ENCODE assay signal across 1 cellular context in the genomic region with DNA sequence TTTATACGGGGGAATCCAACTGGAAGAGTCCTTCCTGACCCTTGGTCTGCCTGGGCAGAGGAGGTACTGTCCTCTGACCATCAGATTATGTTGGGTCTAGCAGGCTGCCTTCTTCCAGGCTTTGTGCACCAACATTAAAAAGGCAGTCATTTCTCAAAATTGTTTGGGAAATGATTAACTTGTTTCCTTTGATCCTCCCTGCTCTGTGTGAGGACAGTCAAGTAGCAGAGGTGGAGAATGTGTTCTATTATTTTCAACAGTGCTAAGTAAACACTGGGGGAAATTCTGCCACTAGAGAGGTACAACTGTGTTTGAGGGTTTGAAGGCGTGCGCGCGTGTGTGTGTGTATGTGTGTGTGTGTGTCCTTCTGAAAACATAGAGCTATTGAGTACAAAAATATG.
TF ChIP-seq lines count a peak whose summit lies in the region.

No MANE protein-coding gene starts in this region.

TF ChIP-seq in HepG2, 621 proteins besides CTCF, POLR2A, EP300 and RAD21 (continued from another document and continues in another):
- TF ChIP-seq RFX1 (IDR thresholded peaks at IDR 0.05): no peak
- TF ChIP-seq ATF4 (CRISPR knock-in tag; IDR thresholded peaks at IDR 0.05): peak in 1 of 2 experiments; percentile 42; a peak in 1 of 4 replicates
- TF ChIP-seq SETDB1 (CRISPR knock-in tag; IDR thresholded peaks at IDR 0.05; ENCODE audit: borderline replicate concordance): no peak
- peak; percentile 38; the same call in 1 of the 2 replicates for TF ChIP-seq ZNF788 (CRISPR knock-in tag; IDR thresholded peaks at IDR 0.05; ENCODE audit: borderline replicate concordance)
- TF ChIP-seq TBL1XR1 (IDR thresholded peaks at IDR 0.05; ENCODE audit: borderline replicate concordance, low read length, partially characterized antibody): peak; percentile 77
- TF ChIP-seq, protein P1, sequence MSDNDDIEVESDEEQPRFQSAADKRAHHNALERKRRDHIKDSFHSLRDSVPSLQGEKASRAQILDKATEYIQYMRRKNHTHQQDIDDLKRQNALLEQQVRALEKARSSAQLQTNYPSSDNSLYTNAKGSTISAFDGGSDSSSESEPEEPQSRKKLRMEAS (IDR thresholded peaks at IDR 0.05): peak; percentile 79
- TF ChIP-seq SP4 (CRISPR knock-in tag; IDR thresholded peaks at IDR 0.05): no peak
- peak; percentile 84 for TF ChIP-seq FOSL2 (CRISPR knock-in tag; IDR thresholded peaks at IDR 0.05)
- TF ChIP-seq ONECUT2 (CRISPR knock-in tag; IDR thresholded peaks at IDR 0.05): 0 out of 2 replicates have a peak, but pooled peaks have one; percentile 60
- TF ChIP-seq, protein P2, sequence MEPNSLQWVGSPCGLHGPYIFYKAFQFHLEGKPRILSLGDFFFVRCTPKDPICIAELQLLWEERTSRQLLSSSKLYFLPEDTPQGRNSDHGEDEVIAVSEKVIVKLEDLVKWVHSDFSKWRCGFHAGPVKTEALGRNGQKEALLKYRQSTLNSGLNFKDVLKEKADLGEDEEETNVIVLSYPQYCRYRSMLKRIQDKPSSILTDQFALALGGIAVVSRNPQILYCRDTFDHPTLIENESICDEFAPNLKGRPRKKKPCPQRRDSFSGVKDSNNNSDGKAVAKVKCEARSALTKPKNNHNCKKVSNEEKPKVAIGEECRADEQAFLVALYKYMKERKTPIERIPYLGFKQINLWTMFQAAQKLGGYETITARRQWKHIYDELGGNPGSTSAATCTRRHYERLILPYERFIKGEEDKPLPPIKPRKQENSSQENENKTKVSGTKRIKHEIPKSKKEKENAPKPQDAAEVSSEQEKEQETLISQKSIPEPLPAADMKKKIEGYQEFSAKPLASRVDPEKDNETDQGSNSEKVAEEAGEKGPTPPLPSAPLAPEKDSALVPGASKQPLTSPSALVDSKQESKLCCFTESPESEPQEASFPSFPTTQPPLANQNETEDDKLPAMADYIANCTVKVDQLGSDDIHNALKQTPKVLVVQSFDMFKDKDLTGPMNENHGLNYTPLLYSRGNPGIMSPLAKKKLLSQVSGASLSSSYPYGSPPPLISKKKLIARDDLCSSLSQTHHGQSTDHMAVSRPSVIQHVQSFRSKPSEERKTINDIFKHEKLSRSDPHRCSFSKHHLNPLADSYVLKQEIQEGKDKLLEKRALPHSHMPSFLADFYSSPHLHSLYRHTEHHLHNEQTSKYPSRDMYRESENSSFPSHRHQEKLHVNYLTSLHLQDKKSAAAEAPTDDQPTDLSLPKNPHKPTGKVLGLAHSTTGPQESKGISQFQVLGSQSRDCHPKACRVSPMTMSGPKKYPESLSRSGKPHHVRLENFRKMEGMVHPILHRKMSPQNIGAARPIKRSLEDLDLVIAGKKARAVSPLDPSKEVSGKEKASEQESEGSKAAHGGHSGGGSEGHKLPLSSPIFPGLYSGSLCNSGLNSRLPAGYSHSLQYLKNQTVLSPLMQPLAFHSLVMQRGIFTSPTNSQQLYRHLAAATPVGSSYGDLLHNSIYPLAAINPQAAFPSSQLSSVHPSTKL (CRISPR knock-in tag; IDR thresholded peaks at IDR 0.05): peak; percentile 98
- peak; percentile 99 for TF ChIP-seq HNF1B (CRISPR knock-in tag; IDR thresholded peaks at IDR 0.05)
- TF ChIP-seq IKZF5 (CRISPR knock-in tag; IDR thresholded peaks at IDR 0.05): peak; percentile 87
- TF ChIP-seq KMT2A (CRISPR knock-in tag; IDR thresholded peaks at IDR 0.05): peak; percentile 37; the same call in 1 of the 2 replicates
- TF ChIP-seq, protein P3, sequence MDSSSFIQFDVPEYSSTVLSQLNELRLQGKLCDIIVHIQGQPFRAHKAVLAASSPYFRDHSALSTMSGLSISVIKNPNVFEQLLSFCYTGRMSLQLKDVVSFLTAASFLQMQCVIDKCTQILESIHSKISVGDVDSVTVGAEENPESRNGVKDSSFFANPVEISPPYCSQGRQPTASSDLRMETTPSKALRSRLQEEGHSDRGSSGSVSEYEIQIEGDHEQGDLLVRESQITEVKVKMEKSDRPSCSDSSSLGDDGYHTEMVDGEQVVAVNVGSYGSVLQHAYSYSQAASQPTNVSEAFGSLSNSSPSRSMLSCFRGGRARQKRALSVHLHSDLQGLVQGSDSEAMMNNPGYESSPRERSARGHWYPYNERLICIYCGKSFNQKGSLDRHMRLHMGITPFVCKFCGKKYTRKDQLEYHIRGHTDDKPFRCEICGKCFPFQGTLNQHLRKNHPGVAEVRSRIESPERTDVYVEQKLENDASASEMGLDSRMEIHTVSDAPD (CRISPR knock-in tag; IDR thresholded peaks at IDR 0.05): peak; percentile 77; the same call in 1 of the 2 replicates
- no peak for TF ChIP-seq HOXA5 (CRISPR knock-in tag; IDR thresholded peaks at IDR 0.05)
- no peak for TF ChIP-seq ZFYVE20 (CRISPR knock-in tag; IDR thresholded peaks at IDR 0.05; ENCODE audit: borderline replicate concordance, low read depth)
- peak; percentile 93; the same call in 1 of the 2 replicates for TF ChIP-seq ERF (CRISPR knock-in tag; IDR thresholded peaks at IDR 0.05)
- TF ChIP-seq, protein P4, sequence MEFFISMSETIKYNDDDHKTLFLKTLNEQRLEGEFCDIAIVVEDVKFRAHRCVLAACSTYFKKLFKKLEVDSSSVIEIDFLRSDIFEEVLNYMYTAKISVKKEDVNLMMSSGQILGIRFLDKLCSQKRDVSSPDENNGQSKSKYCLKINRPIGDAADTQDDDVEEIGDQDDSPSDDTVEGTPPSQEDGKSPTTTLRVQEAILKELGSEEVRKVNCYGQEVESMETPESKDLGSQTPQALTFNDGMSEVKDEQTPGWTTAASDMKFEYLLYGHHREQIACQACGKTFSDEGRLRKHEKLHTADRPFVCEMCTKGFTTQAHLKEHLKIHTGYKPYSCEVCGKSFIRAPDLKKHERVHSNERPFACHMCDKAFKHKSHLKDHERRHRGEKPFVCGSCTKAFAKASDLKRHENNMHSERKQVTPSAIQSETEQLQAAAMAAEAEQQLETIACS (CRISPR knock-in tag; IDR thresholded peaks at IDR 0.05): no peak
- TF ChIP-seq, protein P5, sequence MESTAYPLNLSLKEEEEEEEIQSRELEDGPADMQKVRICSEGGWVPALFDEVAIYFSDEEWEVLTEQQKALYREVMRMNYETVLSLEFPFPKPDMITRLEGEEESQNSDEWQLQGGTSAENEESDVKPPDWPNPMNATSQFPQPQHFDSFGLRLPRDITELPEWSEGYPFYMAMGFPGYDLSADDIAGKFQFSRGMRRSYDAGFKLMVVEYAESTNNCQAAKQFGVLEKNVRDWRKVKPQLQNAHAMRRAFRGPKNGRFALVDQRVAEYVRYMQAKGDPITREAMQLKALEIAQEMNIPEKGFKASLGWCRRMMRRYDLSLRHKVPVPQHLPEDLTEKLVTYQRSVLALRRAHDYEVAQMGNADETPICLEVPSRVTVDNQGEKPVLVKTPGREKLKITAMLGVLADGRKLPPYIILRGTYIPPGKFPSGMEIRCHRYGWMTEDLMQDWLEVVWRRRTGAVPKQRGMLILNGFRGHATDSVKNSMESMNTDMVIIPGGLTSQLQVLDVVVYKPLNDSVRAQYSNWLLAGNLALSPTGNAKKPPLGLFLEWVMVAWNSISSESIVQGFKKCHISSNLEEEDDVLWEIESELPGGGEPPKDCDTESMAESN (CRISPR knock-in tag; conservative IDR thresholded peaks at IDR 0.05): peak; percentile 73; the same call in 1 of the 2 replicates
- TF ChIP-seq DPF2 (CRISPR knock-in tag; IDR thresholded peaks at IDR 0.05; ENCODE audit: borderline replicate concordance, low read depth): peak; percentile 95
- TF ChIP-seq AGO2 (optimal IDR thresholded peaks at IDR 0.05; ENCODE audit: low read depth, low read length): no peak
- TF ChIP-seq ZSCAN22 (CRISPR knock-in tag; IDR thresholded peaks at IDR 0.05): peak; percentile 99
- TF ChIP-seq PCBP1 (IDR thresholded peaks at IDR 0.05; ENCODE audit: borderline replicate concordance, low read depth, low read length): no peak
- no peak for TF ChIP-seq SNAI1 (CRISPR knock-in tag; IDR thresholded peaks at IDR 0.05; ENCODE audit: borderline replicate concordance)
- no peak for TF ChIP-seq ZNF839 (CRISPR knock-in tag; IDR thresholded peaks at IDR 0.05; ENCODE audit: borderline replicate concordance)
- TF ChIP-seq, protein P6, sequence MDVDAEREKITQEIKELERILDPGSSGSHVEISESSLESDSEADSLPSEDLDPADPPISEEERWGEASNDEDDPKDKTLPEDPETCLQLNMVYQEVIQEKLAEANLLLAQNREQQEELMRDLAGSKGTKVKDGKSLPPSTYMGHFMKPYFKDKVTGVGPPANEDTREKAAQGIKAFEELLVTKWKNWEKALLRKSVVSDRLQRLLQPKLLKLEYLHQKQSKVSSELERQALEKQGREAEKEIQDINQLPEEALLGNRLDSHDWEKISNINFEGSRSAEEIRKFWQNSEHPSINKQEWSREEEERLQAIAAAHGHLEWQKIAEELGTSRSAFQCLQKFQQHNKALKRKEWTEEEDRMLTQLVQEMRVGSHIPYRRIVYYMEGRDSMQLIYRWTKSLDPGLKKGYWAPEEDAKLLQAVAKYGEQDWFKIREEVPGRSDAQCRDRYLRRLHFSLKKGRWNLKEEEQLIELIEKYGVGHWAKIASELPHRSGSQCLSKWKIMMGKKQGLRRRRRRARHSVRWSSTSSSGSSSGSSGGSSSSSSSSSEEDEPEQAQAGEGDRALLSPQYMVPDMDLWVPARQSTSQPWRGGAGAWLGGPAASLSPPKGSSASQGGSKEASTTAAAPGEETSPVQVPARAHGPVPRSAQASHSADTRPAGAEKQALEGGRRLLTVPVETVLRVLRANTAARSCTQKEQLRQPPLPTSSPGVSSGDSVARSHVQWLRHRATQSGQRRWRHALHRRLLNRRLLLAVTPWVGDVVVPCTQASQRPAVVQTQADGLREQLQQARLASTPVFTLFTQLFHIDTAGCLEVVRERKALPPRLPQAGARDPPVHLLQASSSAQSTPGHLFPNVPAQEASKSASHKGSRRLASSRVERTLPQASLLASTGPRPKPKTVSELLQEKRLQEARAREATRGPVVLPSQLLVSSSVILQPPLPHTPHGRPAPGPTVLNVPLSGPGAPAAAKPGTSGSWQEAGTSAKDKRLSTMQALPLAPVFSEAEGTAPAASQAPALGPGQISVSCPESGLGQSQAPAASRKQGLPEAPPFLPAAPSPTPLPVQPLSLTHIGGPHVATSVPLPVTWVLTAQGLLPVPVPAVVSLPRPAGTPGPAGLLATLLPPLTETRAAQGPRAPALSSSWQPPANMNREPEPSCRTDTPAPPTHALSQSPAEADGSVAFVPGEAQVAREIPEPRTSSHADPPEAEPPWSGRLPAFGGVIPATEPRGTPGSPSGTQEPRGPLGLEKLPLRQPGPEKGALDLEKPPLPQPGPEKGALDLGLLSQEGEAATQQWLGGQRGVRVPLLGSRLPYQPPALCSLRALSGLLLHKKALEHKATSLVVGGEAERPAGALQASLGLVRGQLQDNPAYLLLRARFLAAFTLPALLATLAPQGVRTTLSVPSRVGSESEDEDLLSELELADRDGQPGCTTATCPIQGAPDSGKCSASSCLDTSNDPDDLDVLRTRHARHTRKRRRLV (CRISPR knock-in tag; IDR thresholded peaks at IDR 0.05): no peak
- peak; percentile 84 for TF ChIP-seq SMAD3 (CRISPR knock-in tag; IDR thresholded peaks at IDR 0.05)
- peak; percentile 56; the same call in 1 of the 2 replicates for TF ChIP-seq SALL2 (CRISPR knock-in tag; IDR thresholded peaks at IDR 0.05)
- TF ChIP-seq, protein P7, sequence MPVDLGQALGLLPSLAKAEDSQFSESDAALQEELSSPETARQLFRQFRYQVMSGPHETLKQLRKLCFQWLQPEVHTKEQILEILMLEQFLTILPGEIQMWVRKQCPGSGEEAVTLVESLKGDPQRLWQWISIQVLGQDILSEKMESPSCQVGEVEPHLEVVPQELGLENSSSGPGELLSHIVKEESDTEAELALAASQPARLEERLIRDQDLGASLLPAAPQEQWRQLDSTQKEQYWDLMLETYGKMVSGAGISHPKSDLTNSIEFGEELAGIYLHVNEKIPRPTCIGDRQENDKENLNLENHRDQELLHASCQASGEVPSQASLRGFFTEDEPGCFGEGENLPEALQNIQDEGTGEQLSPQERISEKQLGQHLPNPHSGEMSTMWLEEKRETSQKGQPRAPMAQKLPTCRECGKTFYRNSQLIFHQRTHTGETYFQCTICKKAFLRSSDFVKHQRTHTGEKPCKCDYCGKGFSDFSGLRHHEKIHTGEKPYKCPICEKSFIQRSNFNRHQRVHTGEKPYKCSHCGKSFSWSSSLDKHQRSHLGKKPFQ (CRISPR knock-in tag; IDR thresholded peaks at IDR 0.05; ENCODE audit: insufficient replicate concordance): no peak
- no peak for TF ChIP-seq ZNF383 (CRISPR knock-in tag; IDR thresholded peaks at IDR 0.05; ENCODE audit: borderline replicate concordance)
